Comparison of ENCODE assay signal across 5 cellular contexts in genomic region chr11:55028835-55029234, GRCh38.
TF ChIP-seq lines count a peak whose summit lies in the region.

No MANE protein-coding gene starts in this region.

TF ChIP-seq in A549, 52 proteins besides CTCF, POLR2A, EP300 and RAD21:
- TF ChIP-seq MAFK (IDR thresholded peaks at IDR 0.05; ENCODE audit: partially characterized antibody) = peak; percentile 83
TF ChIP-seq in A549: peak in this region for 1; not testable (repeated sequence) for 51.

TF ChIP-seq in IMR-90, 13 proteins besides CTCF, POLR2A, EP300 and RAD21:
- peak; percentile 78 for TF ChIP-seq MAFK (IDR thresholded peaks at IDR 0.05; ENCODE audit: low read depth, low read length)

TF ChIP-seq in K562, 482 proteins besides CTCF, POLR2A, EP300 and RAD21:
- TF ChIP-seq ZNF316 (IDR thresholded peaks at IDR 0.05) (peak; percentile 57), MAFF (IDR thresholded peaks at IDR 0.05; ENCODE audit: low read length) (0 out of 2 replicates have a peak, but pooled peaks have one; percentile 38), MAFK (IDR thresholded peaks at IDR 0.05; ENCODE audit: low read length) (peak; percentile 44; the same call in 1 of the 2 replicates), C11orf30 (IDR thresholded peaks at IDR 0.05; ENCODE audit: low read depth) (peak; percentile 20; the same call in 1 of the 2 replicates), MAFG (tag; conservative IDR thresholded peaks at IDR 0.05) (peak; percentile 54)

TF ChIP-seq in H1, 55 proteins besides CTCF, POLR2A, EP300 and RAD21:
- peak; percentile 4; the same call in 1 of the 2 replicates for TF ChIP-seq MAFK (IDR thresholded peaks at IDR 0.05; ENCODE audit: low read depth, low read length)

TF ChIP-seq in HepG2, 621 proteins besides CTCF, POLR2A, EP300 and RAD21:
- TF ChIP-seq MAFF (IDR thresholded peaks at IDR 0.05; ENCODE audit: low read depth, low read length) (peak; percentile 74), MAFK (conservative IDR thresholded peaks at IDR 0.05 in 1 of 2, IDR thresholded peaks at IDR 0.05 in 1 of 2; ENCODE audit: low read length in 2 of 2) (peak; percentile 64 to 86)
